In the genomic region with DNA sequence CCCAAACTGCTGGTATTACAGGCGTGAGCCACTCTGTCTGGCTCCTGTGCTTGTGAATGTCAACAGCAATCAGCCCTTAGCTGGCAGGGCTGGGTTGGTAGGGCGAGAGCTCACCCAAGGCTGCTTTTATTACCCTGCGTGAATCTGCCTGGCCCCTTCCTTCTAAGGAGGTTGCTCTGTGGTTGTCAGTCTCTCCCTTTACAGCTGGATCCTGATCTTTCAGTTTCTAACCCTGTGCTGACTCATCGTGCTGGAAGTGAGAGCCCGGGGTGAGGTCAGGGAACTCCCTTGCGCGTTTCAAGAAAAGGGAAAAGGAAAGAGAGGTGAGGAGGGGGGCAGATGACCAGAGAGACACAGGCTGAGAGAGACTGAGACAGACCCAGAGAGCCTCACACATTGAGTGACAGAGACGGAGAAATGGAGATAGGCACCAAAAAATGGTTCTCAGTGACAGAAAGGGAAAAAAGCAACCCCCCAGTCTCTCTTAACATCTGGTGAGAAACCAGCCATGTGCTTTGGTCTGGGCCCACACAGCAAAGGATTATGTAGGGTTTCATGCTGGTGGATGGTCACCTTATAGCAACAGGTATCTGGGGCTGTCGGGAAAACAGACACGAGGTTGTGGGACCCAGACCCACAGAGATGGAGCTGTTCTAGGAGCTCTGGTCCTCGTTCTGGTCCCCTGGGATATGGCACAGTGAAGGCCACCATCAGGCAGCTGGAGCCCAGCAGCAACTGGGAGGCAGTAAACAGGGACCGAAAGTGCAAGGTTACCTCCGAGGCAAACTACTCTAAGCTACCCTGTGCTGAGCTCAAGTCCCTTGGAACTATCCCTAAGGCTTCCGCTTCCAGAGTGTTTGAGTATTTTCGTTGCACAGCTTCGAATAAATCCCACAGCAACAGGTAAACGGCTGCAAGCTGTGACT, we compare ENCODE assay signal across 8 cellular contexts. TPM values are rescaled to one million over a fixed set of nuclear protein-coding genes. Genes with fewer than 3 reads are reported as not detected.
DNase-seq lines count a peak whose midpoint lies in the region; ATAC-seq and TF ChIP-seq lines count a peak whose summit lies in the region.

No MANE protein-coding gene starts in this region.

- no peak for TF ChIP-seq POLR2A in NB4 (IDR thresholded peaks at IDR 0.05; ENCODE audit: extremely low read depth, insufficient read length)
- TF ChIP-seq POLR2A in body of pancreas (IDR thresholded peaks at IDR 0.05): no peak
- TF ChIP-seq POLR2A in testis (IDR thresholded peaks at IDR 0.05): no peak

- H3K36me3 ChIP-seq in ACC112 (ENCODE audit: insufficient read depth, low read length) (no peaks in the 10 kb centered on the region), body of pancreas (replicated peaks in 1 of 2; ENCODE audit: insufficient read depth in 1 of 2, low read depth in 2 of 2) (no peaks in the 10 kb centered on the region), testis (ENCODE audit: low read depth, missing control alignments) (no peaks in the 10 kb centered on the region), BE2C (no peaks in the 10 kb centered on the region)

- H3K27ac ChIP-seq in ACC112 (ENCODE audit: low read depth, low read length): peak overlapping the region; percentile 84
- H3K27ac ChIP-seq in body of pancreas: peak overlapping the region in 2 of 4 donors; percentile 9 to 70
- peak overlapping the region in 1 of 2 donors; percentile 25 for H3K27ac ChIP-seq in testis

- H3K79me2 ChIP-seq in ACC112 (ENCODE audit: control insufficient read depth, insufficient read depth, low read length, unreplicated experiment): peaks cover 3% of the 10 kb centered on the region

- WGBS in body of pancreas, 2 donors: 59 to 68% methylated on average over 15 to 17 of the region's 17 CpGs
- WGBS in testis, 2 donors: 68 to 69% methylated on average over 15 to 17 of the region's 17 CpGs

- H2AFZ ChIP-seq in ACC112 (ENCODE audit: low read length, unreplicated experiment): peak overlapping the region; percentile 50

- H3K27me3 ChIP-seq in ACC112 (ENCODE audit: insufficient read depth, low read length) (no peaks in the 10 kb centered on the region), body of pancreas (no peaks in the 10 kb centered on the region), testis (no peaks in the 10 kb centered on the region), BE2C (no peaks in the 10 kb centered on the region)

- DNase-seq in NB4 (ENCODE audit: low read depth) (peak; percentile 93), body of pancreas (peak in 3 of 4 donors; percentile 15 to 65 (median 34)), left kidney (ENCODE audit: low read depth, low spot score) (peak; percentile 17), testis (peak; percentile 30), BE2C (no peak)

- peak; percentile 46 for ATAC-seq in GM19025 (IDR thresholded peaks at IDR 0.05; ENCODE audit: low read depth, unreplicated experiment)
- no peak for ATAC-seq in body of pancreas
- ATAC-seq in HG02885 (IDR thresholded peaks at IDR 0.05; ENCODE audit: poor library complexity, unreplicated experiment): no peak

- H3K4me1 ChIP-seq in ACC112 (ENCODE audit: control insufficient read depth, insufficient read depth, low read length, unreplicated experiment) (peaks cover 33% of the 10 kb centered on the region), body of pancreas (peaks cover 25% of the 10 kb centered on the region), testis (no peaks in the 10 kb centered on the region), BE2C (peaks cover 8% of the 10 kb centered on the region; the same call in 1 of the 2 replicates)

- TF ChIP-seq CTCF in NB4 (IDR thresholded peaks at IDR 0.05; ENCODE audit: low read depth, low read length) (no peak), body of pancreas (IDR thresholded peaks at IDR 0.05) (no peak), testis (IDR thresholded peaks at IDR 0.05) (no peak), BE2C (IDR thresholded peaks at IDR 0.05; ENCODE audit: low read depth, low read length) (no peak)

- peak overlapping the region; percentile 21; the same call in 1 of the 2 replicates for H3K4me3 ChIP-seq in ACC112 (ENCODE audit: low read depth, low read length)
- no peak overlapping the region for H3K4me3 ChIP-seq in NB4 (ENCODE audit: low read depth, low read length)
- no peak overlapping the region for H3K4me3 ChIP-seq in body of pancreas
- no peak overlapping the region for H3K4me3 ChIP-seq in testis
- H3K4me3 ChIP-seq in BE2C (ENCODE audit: low read depth, low read length): no peak overlapping the region

- intact Hi-C loops in body of pancreas (cut with DNase I) (no loop called here), testis (cut with DNase I; ENCODE audit: low total_unique reads) (no loop called here)

- H3K9me3 ChIP-seq in body of pancreas (no peaks in the 10 kb centered on the region), testis (no peaks in the 10 kb centered on the region), BE2C (no peaks in the 10 kb centered on the region)

RNA-seq across cellular contexts. Expression of gene TCN2, which starts 2.5 kb away (rescaled TPM):
- total RNA-seq in body of pancreas (10 to 100 TPM; 14.8 to 16.3 TPM), testis (10 to 100 TPM; 40.6 to 40.7 TPM)
- polyA plus RNA-seq in testis (ENCODE audit: insufficient read depth, low read depth, low replicate concordance): 30.5 TPM
- 2.5 TPM for polyA plus RNA-seq in BE2C (2012; ENCODE audit: insufficient read depth, insufficient read length, low read depth)

RNA-seq across cellular contexts. Expression of gene PES1, which starts 17.8 kb away (rescaled TPM):
- total RNA-seq in body of pancreas (10 to 100 TPM; 45.5 to 50.1 TPM), testis (10 to 100 TPM; 96.5 to 99.4 TPM)
- 80.3 TPM for polyA plus RNA-seq in testis (ENCODE audit: insufficient read depth, low read depth, low replicate concordance)
- polyA plus RNA-seq in BE2C (2012; ENCODE audit: insufficient read depth, insufficient read length, low read depth): 446 TPM

RNA-seq across cellular contexts. Expression of gene SLC35E4, which starts 26.1 kb away (rescaled TPM):
- 1 to 10 TPM in 1 of 2 donors, under 1 TPM in 1; 0.99 to 3.4 TPM for total RNA-seq in body of pancreas
- total RNA-seq in testis: 10 to 100 TPM; 11.6 TPM
- 35.9 TPM for polyA plus RNA-seq in testis (ENCODE audit: insufficient read depth, low read depth, low replicate concordance)
- polyA plus RNA-seq in BE2C (2012; ENCODE audit: insufficient read depth, insufficient read length, low read depth): 9.2 TPM

RNA-seq across cellular contexts. Expression of gene GAL3ST1, which starts 35.1 kb away (rescaled TPM):
- total RNA-seq in body of pancreas (10 to 100 TPM in 1 of 2 donors, 1 to 10 TPM in 1; 3.4 to 13.8 TPM), testis (10 to 100 TPM; 11.3 to 18.5 TPM)
- 4.2 TPM for polyA plus RNA-seq in testis (ENCODE audit: insufficient read depth, low read depth, low replicate concordance)
- polyA plus RNA-seq in BE2C (2012; ENCODE audit: insufficient read depth, insufficient read length, low read depth): not detected

RNA-seq across cellular contexts. Expression of gene DUSP18, which starts 58.2 kb away (rescaled TPM):
- total RNA-seq in body of pancreas (10 to 100 TPM in 1 of 2 donors, 1 to 10 TPM in 1; 2.3 to 19.1 TPM), testis (10 to 100 TPM; 29.2 to 42.4 TPM)
- polyA plus RNA-seq in testis (ENCODE audit: insufficient read depth, low read depth, low replicate concordance): 53.9 TPM
- 2.7 TPM for polyA plus RNA-seq in BE2C (2012; ENCODE audit: insufficient read depth, insufficient read length, low read depth)
